ENCODE assay signal across 8 cellular contexts in genomic region chr9:16726718-16727451, GRCh38.
DNase-seq lines count a peak whose midpoint lies in the region; ATAC-seq and TF ChIP-seq lines count a peak whose summit lies in the region.

No MANE protein-coding gene starts in this region.

- peak; percentile 7 for DNase-seq in stimulated activated CD4-positive, alpha-beta T cell treated with anti-CD3 and anti-CD28 coated beads, Interleukin-15, amount 100 ng/mL, for 24 hours
- no peak for DNase-seq in stimulated activated CD4-positive, alpha-beta T cell treated with anti-CD3 and anti-CD28 coated beads, Interleukin-4, amount 100 ng/mL, for 1 hour
- DNase-seq in RPMI7951 (ENCODE audit: low read depth) (peak; percentile 88), endothelial cell (ENCODE audit: low spot score) (peak; percentile 82), lung (ENCODE audit: low spot score) (peak; percentile 81)

- peak overlapping the region; percentile 83 to 95 for H3K27ac ChIP-seq in lung (ENCODE audit: low read depth in 1 of 2, low read length in 1 of 2)
- peak overlapping the region; percentile 79 for H3K27ac ChIP-seq in thymus (ENCODE audit: low read depth)

- TF ChIP-seq CTCF in endothelial cell (IDR thresholded peaks at IDR 0.05; ENCODE audit: unreplicated experiment) (no peak), lung (IDR thresholded peaks at IDR 0.05; ENCODE audit: control extremely low read depth, extremely low read depth) (no peak)

- H3K36me3 Mint-ChIP-seq in endothelial cell (ENCODE audit: low read depth, unreplicated experiment), result no peaks in the 10 kb centered on the region

- peak; percentile 60 for ATAC-seq in lung (ENCODE audit: insufficient read depth, low FRiP score)
- ATAC-seq in HG03025 (IDR thresholded peaks at IDR 0.05; ENCODE audit: low FRiP score, unreplicated experiment), result no peak
- ATAC-seq in HG03039 (IDR thresholded peaks at IDR 0.05; ENCODE audit: unreplicated experiment), result no peak

- no peak overlapping the region for H3K27ac Mint-ChIP-seq in endothelial cell (ENCODE audit: unreplicated experiment)

- H3K4me1 ChIP-seq in lung (ENCODE audit: control insufficient read depth in 2 of 2, insufficient read depth in 2 of 2, low read length in 2 of 2) (peaks cover 0 to 2% of the 10 kb centered on the region in 2 donors), thymus (ENCODE audit: control insufficient read depth, insufficient read depth, low read length) (no peaks in the 10 kb centered on the region)

- H3K9me3 Mint-ChIP-seq in endothelial cell (ENCODE audit: unreplicated experiment), result no peaks in the 10 kb centered on the region

- H3K9me3 ChIP-seq in lung (ENCODE audit: control insufficient read depth in 2 of 2, insufficient read depth in 1 of 2, low read length in 1 of 2), result no peaks in the 10 kb centered on the region
- H3K9me3 ChIP-seq in thymus (ENCODE audit: control insufficient read depth), result no peaks in the 10 kb centered on the region

- H3K27me3 Mint-ChIP-seq in endothelial cell (ENCODE audit: unreplicated experiment), result peaks cover 2% of the 10 kb centered on the region

- 1% methylated on average over 60 of the region's 60 CpGs for WGBS in lung, 2 donors
- 1% methylated on average over 60 of the region's 60 CpGs for WGBS in thymus

- H3K4me1 Mint-ChIP-seq in endothelial cell (ENCODE audit: unreplicated experiment), result peaks cover 21% of the 10 kb centered on the region

- H3K36me3 ChIP-seq in lung (ENCODE audit: control insufficient read depth in 2 of 2, insufficient read depth in 2 of 2, low read length in 2 of 2) (no peaks in the 10 kb centered on the region), thymus (ENCODE audit: control insufficient read depth, insufficient read depth) (no peaks in the 10 kb centered on the region)

- no peaks in the 10 kb centered on the region for H3K27me3 ChIP-seq in lung (ENCODE audit: control insufficient read depth, insufficient read depth)
- H3K27me3 ChIP-seq in thymus (ENCODE audit: control insufficient read depth, insufficient read depth), result peaks cover 16% of the 10 kb centered on the region

- peak overlapping the region; percentile 52 for H3K4me3 ChIP-seq in lung
- peak overlapping the region; percentile 37 for H3K4me3 ChIP-seq in thymus (ENCODE audit: low read length)

- H3K4me3 Mint-ChIP-seq in endothelial cell (ENCODE audit: unreplicated experiment), result peak overlapping the region; percentile 90
